Comparison of ENCODE assay signal across 19 cellular contexts in genomic region chr10:3908183-3908582, GRCh38.
DNase-seq lines count a peak whose midpoint lies in the region; ATAC-seq and TF ChIP-seq lines count a peak whose summit lies in the region.
"Had no signal": no experiment of that assay in that cellular context is flagged by ENCODE, and none has a peak within 500 bp of the region (broad histone marks: within the 10 kb centered on the region; RNA-seq: fewer than 3 reads in every experiment).

No MANE protein-coding gene starts in this region.

- H3K79me2 ChIP-seq in ACC112 (ENCODE audit: control insufficient read depth, insufficient read depth, low read length, unreplicated experiment), result no peaks in the 10 kb centered on the region

- peak overlapping the region; percentile 90 for H3K27ac ChIP-seq in ACC112 (ENCODE audit: low read depth, low read length)
- peak overlapping the region; percentile 99 for H3K27ac ChIP-seq in Panc1 (ENCODE audit: low read length)
- no peak overlapping the region for H3K27ac ChIP-seq in left ventricle myocardium inferior (replicated peaks)
- H3K27ac ChIP-seq in right atrium auricular region, result peak overlapping the region in 1 of 2 donors; percentile 9

- no peak for DNase-seq in Panc1 (ENCODE audit: low read depth, low spot score)
- peak; percentile 64 for DNase-seq in fibroblast of gingiva (ENCODE audit: low read depth)
- no peak for DNase-seq in left ventricle myocardium inferior
- no peak for DNase-seq in right atrium auricular region (ENCODE audit: low spot score)
- DNase-seq: BE2C, DMS79, H7, Karpas-422, MV-4-11, NCI-H1105 treated with DMSO at 0.1 percent for 48 hours, NCI-H2029 treated with DMSO at 0.1 percent for 48 hours, NCI-H226, NCI-H510A treated with DMSO at 0.1 percent for 48 hours, NCI-H748 treated with DMSO at 0.1 percent for 48 hours, SIG-M5 had no signal

- POLR2A ChIA-PET in Panc1 (lab: Charles Lee), result no interaction called here

- H3K9me3 ChIP-seq in Panc1 (ENCODE audit: control insufficient read depth, insufficient read depth, low read depth, low read length), result no peaks in the 10 kb centered on the region; the same call in 1 of the 2 replicates
- no peaks in the 10 kb centered on the region for H3K9me3 ChIP-seq in skeletal muscle satellite cell (replicated peaks; ENCODE audit: low read length)
- H3K9me3 ChIP-seq in left ventricle myocardium inferior (replicated peaks), result peaks cover 12% of the 10 kb centered on the region
- peaks cover 0 to 5% of the 10 kb centered on the region in 2 donors for H3K9me3 ChIP-seq in right atrium auricular region
- H3K9me3 ChIP-seq: BE2C had no signal

- intact Hi-C loops in Panc1 (cut with micrococcal nuclease; ENCODE audit: unreplicated experiment), result no loop called here
- intact Hi-C loops in left ventricle myocardium inferior (cut with micrococcal nuclease), result no loop called here

- H3K4me1 ChIP-seq in ACC112 (ENCODE audit: control insufficient read depth, insufficient read depth, low read length, unreplicated experiment) (peaks cover 20% of the 10 kb centered on the region), Panc1 (ENCODE audit: control insufficient read depth, insufficient read depth, low read length) (peaks cover 33% of the 10 kb centered on the region), skeletal muscle satellite cell (ENCODE audit: control insufficient read depth, insufficient read depth, low read length) (peaks cover 31% of the 10 kb centered on the region), left ventricle myocardium inferior (peaks cover 14% of the 10 kb centered on the region), right atrium auricular region (peaks cover 0 to 5% of the 10 kb centered on the region in 2 donors)
- H3K4me1 ChIP-seq: BE2C had no signal

- H2AFZ ChIP-seq in ACC112 (ENCODE audit: low read length, unreplicated experiment), result no peak overlapping the region

- H3K4me2 ChIP-seq in skeletal muscle satellite cell (ENCODE audit: low read length), result no peak overlapping the region

- in situ Hi-C loops in Panc1 (cut with HindIII; ENCODE audit: low pct_unique_long_range_greater_than_20kb, low sequenced_read_pairs), result no loop called here

- H3K9ac ChIP-seq in skeletal muscle satellite cell (ENCODE audit: low read depth, low read length), result peak overlapping the region; percentile 83

- H3K4me3 ChIP-seq in ACC112 (ENCODE audit: low read depth, low read length) (no peak overlapping the region), Panc1 (ENCODE audit: low read depth in 2 of 2, low read length in 2 of 2) (no peak overlapping the region), skeletal muscle satellite cell (ENCODE audit: low read length) (no peak overlapping the region), left ventricle myocardium inferior (no peak overlapping the region), right atrium auricular region (no peak overlapping the region)

- no peaks in the 10 kb centered on the region for H3K27me3 ChIP-seq in ACC112 (ENCODE audit: insufficient read depth, low read length)
- H3K27me3 ChIP-seq in Panc1 (ENCODE audit: control insufficient read depth, insufficient read depth, low read length), result no peaks in the 10 kb centered on the region
- H3K27me3 ChIP-seq in skeletal muscle satellite cell (ENCODE audit: control insufficient read depth, insufficient read depth, low read length), result no peaks in the 10 kb centered on the region
- H3K27me3 ChIP-seq in left ventricle myocardium inferior (ENCODE audit: low read depth), result no peaks in the 10 kb centered on the region
- H3K27me3 ChIP-seq in right atrium auricular region, result no peaks in the 10 kb centered on the region
- H3K27me3 ChIP-seq: BE2C had no signal

- CTCF ChIA-PET in Panc1 (lab: Charles Lee), result no interaction called here

- H3K36me3 ChIP-seq in ACC112 (ENCODE audit: insufficient read depth, low read length), result no peaks in the 10 kb centered on the region
- no peaks in the 10 kb centered on the region for H3K36me3 ChIP-seq in Panc1 (ENCODE audit: control insufficient read depth, insufficient read depth, low read length)
- no peaks in the 10 kb centered on the region for H3K36me3 ChIP-seq in skeletal muscle satellite cell (ENCODE audit: insufficient read depth, low read length)
- H3K36me3 ChIP-seq in left ventricle myocardium inferior, result no peaks in the 10 kb centered on the region
- no peaks in the 10 kb centered on the region for H3K36me3 ChIP-seq in right atrium auricular region
- H3K36me3 ChIP-seq: BE2C had no signal

- TF ChIP-seq CTCF in Panc1 (IDR thresholded peaks at IDR 0.05) (no peak), left ventricle myocardium inferior (IDR thresholded peaks at IDR 0.05; ENCODE audit: borderline replicate concordance) (no peak), right atrium auricular region (IDR thresholded peaks at IDR 0.05) (no peak)

- ATAC-seq in Panc1, result no peak
- no peak for ATAC-seq in GM18519 (IDR thresholded peaks at IDR 0.05; ENCODE audit: low FRiP score, unreplicated experiment)
- ATAC-seq in HG03439 (IDR thresholded peaks at IDR 0.05; ENCODE audit: unreplicated experiment), result no peak

- BruUV-seq in Panc1 (replicated peaks; lab: Mats Ljungman, UMichigan), result no TSS peak
